ENCODE assay signal across 13 cellular contexts in genomic region chr1:14366361-14367018, GRCh38.
A peak's percentile ranks its signal among the peaks of the same experiment; 100 is the strongest.
DNase-seq lines count a peak whose midpoint lies in the region; ATAC-seq and TF ChIP-seq lines count a peak whose summit lies in the region.
"Had no signal": no experiment of that assay in that cellular context is flagged by ENCODE, and none has a peak within 500 bp of the region (broad histone marks: within the 10 kb centered on the region; RNA-seq: fewer than 3 reads in every experiment).

No MANE protein-coding gene starts in this region.

- POLR2A ChIA-PET in RWPE1 (lab: Yijun Ruan, JAX; ENCODE audit: low non-redundant PET): no interaction called here

- H3K27ac ChIP-seq in rectal smooth muscle tissue (ENCODE audit: low read depth, low read length) (no peak overlapping the region), RWPE1 (no peak overlapping the region)

- peaks cover 17% of the 10 kb centered on the region for H3K4me1 Mint-ChIP-seq in glutamatergic neuron (ENCODE audit: low read depth, unreplicated experiment)
- H3K4me1 Mint-ChIP-seq: naive thymus-derived CD4-positive, alpha-beta T cell had no signal

- DNase-seq in H4 (ENCODE audit: low spot score): peak; percentile 37
- peak; percentile 3 for DNase-seq in OCI-M1 (lab: John Stamatoyannopoulos, UW)
- peak; percentile 63 for DNase-seq in glutamatergic neuron
- no peak for DNase-seq in RWPE1 (ENCODE audit: low spot score)
- DNase-seq in stimulated activated CD4-positive, alpha-beta T cell treated with anti-CD3 and anti-CD28 coated beads, Interleukin-2, amount 100 ng/mL, for 48 hours: no peak
- no peak for DNase-seq in mesenteric fat pad (ENCODE audit: low spot score)
- DNase-seq: GDM1; naive thymus-derived CD4-positive, alpha-beta T cell; NCI-H1417 treated with DMSO at 0.1 percent for 48 hours; T-helper 9 cell had no signal

- peaks cover 3% of the 10 kb centered on the region for H3K4me1 ChIP-seq in rectal smooth muscle tissue (ENCODE audit: control insufficient read depth, insufficient read depth, low read length)

- H3K4me3 Mint-ChIP-seq in glutamatergic neuron (ENCODE audit: unreplicated experiment): peak overlapping the region; percentile 49
- H3K4me3 Mint-ChIP-seq: naive thymus-derived CD4-positive, alpha-beta T cell had no signal

- H3K27me3 ChIP-seq in rectal smooth muscle tissue (ENCODE audit: control insufficient read depth, insufficient read depth, low read length): peaks cover 2% of the 10 kb centered on the region

- H3K9me3 Mint-ChIP-seq in glutamatergic neuron (ENCODE audit: unreplicated experiment): peaks cover 13% of the 10 kb centered on the region

- H3K36me3 ChIP-seq in rectal smooth muscle tissue (ENCODE audit: control insufficient read depth, insufficient read depth, low read length): no peaks in the 10 kb centered on the region

- peak overlapping the region; percentile 19 for H3K4me3 ChIP-seq in rectal smooth muscle tissue (ENCODE audit: low read length)

- H3K9ac ChIP-seq in rectal smooth muscle tissue (ENCODE audit: low read length): no peak overlapping the region

- CTCF ChIA-PET in RWPE1 (lab: Yijun Ruan, JAX): no interaction called here

- H3K27ac Mint-ChIP-seq in glutamatergic neuron (ENCODE audit: unreplicated experiment): peak overlapping the region; percentile 91
- H3K27ac Mint-ChIP-seq: naive thymus-derived CD4-positive, alpha-beta T cell had no signal

- ATAC-seq in HG03457 (IDR thresholded peaks at IDR 0.05; ENCODE audit: unreplicated experiment): no peak
- ATAC-seq: esophagus mucosa; naive thymus-derived CD4-positive, alpha-beta T cell had no signal

- no peak for TF ChIP-seq CTCF in glutamatergic neuron (IDR thresholded peaks at IDR 0.05; ENCODE audit: partially characterized antibody, unreplicated experiment)
- TF ChIP-seq CTCF in RWPE1 (conservative IDR thresholded peaks at IDR 0.05; ENCODE audit: low read depth): no peak

- peaks cover 5% of the 10 kb centered on the region for H3K27me3 Mint-ChIP-seq in glutamatergic neuron (ENCODE audit: unreplicated experiment)

- no peaks in the 10 kb centered on the region for H3K36me3 Mint-ChIP-seq in glutamatergic neuron (ENCODE audit: unreplicated experiment)
- H3K36me3 Mint-ChIP-seq: naive thymus-derived CD4-positive, alpha-beta T cell had no signal

Comparison
In these comparisons a context has a peak if more than half of its experiments do, and no peak if none do; other contexts are left out.
1. DNase-seq: peak in H4 (single experiment), OCI-M1 (single experiment) and glutamatergic neuron (single experiment); none in RWPE1 (single experiment), stimulated activated CD4-positive, alpha-beta T cell treated with anti-CD3 and anti-CD28 coated beads, Interleukin-2, amount 100 ng/mL, for 48 hours (0 of 2) and mesenteric fat pad (single experiment).